ENCODE assay signal across 7 cellular contexts in the genomic region with DNA sequence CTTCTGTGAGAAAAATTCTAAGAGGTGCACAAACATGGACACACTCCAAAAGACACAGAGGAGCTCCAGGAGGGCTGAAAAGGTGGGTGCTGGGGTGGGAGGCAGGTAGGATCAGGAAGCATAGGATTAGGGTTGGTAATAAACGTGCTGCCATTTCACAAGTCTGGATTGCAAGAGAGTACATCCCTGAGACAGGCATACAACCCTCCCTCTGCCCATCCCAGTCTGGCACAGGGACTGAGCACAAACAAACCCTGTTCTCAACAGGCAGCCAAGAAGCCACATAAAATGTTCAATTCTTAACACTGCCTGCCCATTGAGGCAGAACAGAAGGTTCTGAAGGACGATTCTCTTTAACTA. TPM values are rescaled to one million over a fixed set of nuclear protein-coding genes. Genes with fewer than 3 reads are reported as not detected.
DNase-seq lines count a peak whose midpoint lies in the region; ATAC-seq and TF ChIP-seq lines count a peak whose summit lies in the region.

No MANE protein-coding gene starts in this region.

- peak overlapping the region; percentile 45 for H3K4me3 Mint-ChIP-seq in activated CD8-positive, alpha-beta T cell treated with anti-CD3 and anti-CD28 coated beads, Interleukin-2, amount 10 ng/mL, durations not matched to agents 7 days and 5 days
- peak overlapping the region in 2 of 10 donors; percentile 26 to 41 for H3K4me3 Mint-ChIP-seq in naive thymus-derived CD8-positive, alpha-beta T cell

- H3K4me3 ChIP-seq in lower leg skin (ENCODE audit: low read depth, poor library complexity, severe bottlenecking): no peak overlapping the region

- CTCF ChIA-PET in activated CD8-positive, alpha-beta T cell treated with anti-CD3 and anti-CD28 coated beads, Interleukin-2, amount 10 ng/mL, durations not matched to agents 7 days and 5 days (lab: Charles Lee): interaction anchor here (0.7 to 1.4 kb wide), 3 partner anchors 9 to 169 kb away, joined by 3 to 4 read pairs (median 3); a partner anchor contains a TSS

- no peak for TF ChIP-seq POLR2A in lower leg skin (IDR thresholded peaks at IDR 0.05)

- H3K27me3 Mint-ChIP-seq in activated CD8-positive, alpha-beta T cell treated with anti-CD3 and anti-CD28 coated beads, Interleukin-2, amount 10 ng/mL, durations not matched to agents 7 days and 5 days (ENCODE audit: low read depth): no peaks in the 10 kb centered on the region
- no peaks in the 10 kb centered on the region for H3K27me3 Mint-ChIP-seq in naive thymus-derived CD8-positive, alpha-beta T cell

- intact Hi-C loops in lower leg skin (cut with DNase I; ENCODE audit: low total_unique reads): no loop called here

- peaks cover 39% of the 10 kb centered on the region for H3K4me1 Mint-ChIP-seq in activated CD8-positive, alpha-beta T cell treated with anti-CD3 and anti-CD28 coated beads, Interleukin-2, amount 10 ng/mL, durations not matched to agents 7 days and 5 days (ENCODE audit: low read depth)
- peaks cover 8 to 30% (median 12%) of the 10 kb centered on the region in 4 donors for H3K4me1 Mint-ChIP-seq in naive thymus-derived CD8-positive, alpha-beta T cell

- no peak for DNase-seq in activated CD8-positive, alpha-beta T cell treated with anti-CD3 and anti-CD28 coated beads, Interleukin-2, amount 10 ng/mL, durations not matched to agents 7 days and 5 days
- peak; percentile 69 to 89 for DNase-seq in lower leg skin (ENCODE audit: low spot score in 2 of 2)
- DNase-seq in naive thymus-derived CD8-positive, alpha-beta T cell: no peak
- DNase-seq in NAMALWA (ENCODE audit: low spot score): no peak
- DNase-seq in NCI-H2029 (lab: John Stamatoyannopoulos, UW): no peak

- ATAC-seq in GM18868 (IDR thresholded peaks at IDR 0.05; ENCODE audit: unreplicated experiment) (peak; percentile 21), HG02885 (IDR thresholded peaks at IDR 0.05; ENCODE audit: poor library complexity, unreplicated experiment) (peak; percentile 20)
- ATAC-seq in activated CD8-positive, alpha-beta T cell treated with anti-CD3 and anti-CD28 coated beads, Interleukin-2, amount 10 ng/mL, durations not matched to agents 7 days and 5 days: no peak
- no peak for ATAC-seq in naive thymus-derived CD8-positive, alpha-beta T cell

- H3K36me3 Mint-ChIP-seq in activated CD8-positive, alpha-beta T cell treated with anti-CD3 and anti-CD28 coated beads, Interleukin-2, amount 10 ng/mL, durations not matched to agents 7 days and 5 days (ENCODE audit: low read depth): peaks cover 12% of the 10 kb centered on the region
- H3K36me3 Mint-ChIP-seq in naive thymus-derived CD8-positive, alpha-beta T cell: no peaks in the 10 kb centered on the region

- H3K9me3 Mint-ChIP-seq in activated CD8-positive, alpha-beta T cell treated with anti-CD3 and anti-CD28 coated beads, Interleukin-2, amount 10 ng/mL, durations not matched to agents 7 days and 5 days (ENCODE audit: insufficient read depth): no peaks in the 10 kb centered on the region
- no peaks in the 10 kb centered on the region for H3K9me3 Mint-ChIP-seq in naive thymus-derived CD8-positive, alpha-beta T cell

- 8 to 16% methylated on average over 2 of the region's 2 CpGs for WGBS in lower leg skin, 2 donors

- H3K27ac Mint-ChIP-seq in activated CD8-positive, alpha-beta T cell treated with anti-CD3 and anti-CD28 coated beads, Interleukin-2, amount 10 ng/mL, durations not matched to agents 7 days and 5 days: peak overlapping the region; percentile 95
- H3K27ac Mint-ChIP-seq in naive thymus-derived CD8-positive, alpha-beta T cell: peak overlapping the region in 4 of 10 donors; percentile 5 to 90 (median 44)

- TF ChIP-seq CTCF in lower leg skin (IDR thresholded peaks at IDR 0.05): no peak

- POLR2A ChIA-PET in activated CD8-positive, alpha-beta T cell treated with anti-CD3 and anti-CD28 coated beads, Interleukin-2, amount 10 ng/mL, durations not matched to agents 7 days and 5 days (lab: Charles Lee): interaction anchor here (0.6 to 1.2 kb wide), 2 partner anchors 20 to 396 kb away, joined by 3 read pairs; no protein-coding TSS in a partner anchor
- POLR2A ChIA-PET in naive thymus-derived CD8-positive, alpha-beta T cell (lab: Charles Lee): no interaction called here

RNA-seq across cellular contexts. Expression of a gene that starts 18.5 kb away (rescaled TPM):
- total RNA-seq in activated CD8-positive, alpha-beta T cell treated with anti-CD3 and anti-CD28 coated beads, Interleukin-2, amount 10 ng/mL, durations not matched to agents 7 days and 5 days: 10 to 100 TPM in 1 of 2 experiments, 1 to 10 TPM in 1; 8.7 to 11.0 TPM
- 10 to 100 TPM; 32.7 to 51.7 (median 42.0) TPM for total RNA-seq in lower leg skin
- total RNA-seq in naive thymus-derived CD8-positive, alpha-beta T cell: 1 to 10 TPM; 3.6 to 4.0 TPM
- 1 to 10 TPM; 2.1 to 5.6 (median 4.1) TPM for polyA plus RNA-seq in naive thymus-derived CD8-positive, alpha-beta T cell

Comparison
In these comparisons a context has a peak if more than half of its experiments do, and no peak if none do; other contexts are left out.
1. ATAC-seq: peak in GM18868 (single experiment) and HG02885 (single experiment); none in activated CD8-positive, alpha-beta T cell treated with anti-CD3 and anti-CD28 coated beads, Interleukin-2, amount 10 ng/mL, durations not matched to agents 7 days and 5 days (single experiment) and naive thymus-derived CD8-positive, alpha-beta T cell (0 of 2).
2. DNase-seq: peak in lower leg skin (2 of 2); none in activated CD8-positive, alpha-beta T cell treated with anti-CD3 and anti-CD28 coated beads, Interleukin-2, amount 10 ng/mL, durations not matched to agents 7 days and 5 days (single experiment), naive thymus-derived CD8-positive, alpha-beta T cell (0 of 10), NAMALWA (single experiment) and NCI-H2029 (single experiment).